Comparison of ENCODE assay signal across 16 cellular contexts in genomic region chr17:40884708-40885512, GRCh38. TPM values are rescaled to one million over a fixed set of nuclear protein-coding genes. Genes with fewer than 3 reads are reported as not detected.
DNase-seq lines count a peak whose midpoint lies in the region; ATAC-seq and TF ChIP-seq lines count a peak whose summit lies in the region.
"Had no signal": no experiment of that assay in that cellular context is flagged by ENCODE, and none has a peak within 500 bp of the region (broad histone marks: within the 10 kb centered on the region; RNA-seq: fewer than 3 reads in every experiment).

Gene KRT20 (minus strand): TSS chr17:40885242. CDS start chr17:40885185, 57 bp downstream.

- peak; percentile 3 for TF ChIP-seq CTCF in cardiac muscle cell (IDR thresholded peaks at IDR 0.05; ENCODE audit: low read depth, low read length)
- no peak for TF ChIP-seq CTCF in heart right ventricle (IDR thresholded peaks at IDR 0.05)
- peak; percentile 34; the same call in 1 of the 2 replicates for TF ChIP-seq CTCF in Panc1 (IDR thresholded peaks at IDR 0.05)
- peak; percentile 34 for TF ChIP-seq CTCF in foreskin keratinocyte (conservative IDR thresholded peaks at IDR 0.05)

- H3K4me3 ChIP-seq in cardiac muscle cell (no peak within 1 kb of the TSS), heart right ventricle (no peak within 1 kb of the TSS), Panc1 (ENCODE audit: low read depth in 2 of 2, low read length in 2 of 2) (no peak within 1 kb of the TSS)
- H3K4me3 ChIP-seq: left lung, SK-N-MC had no signal

- ATAC-seq in heart right ventricle (no peak), Panc1 (no peak), foreskin keratinocyte (no peak), GM21529 (IDR thresholded peaks at IDR 0.05; ENCODE audit: unreplicated experiment) (no peak), HG03565 (IDR thresholded peaks at IDR 0.05; ENCODE audit: unreplicated experiment) (no peak), GM19467 (IDR thresholded peaks at IDR 0.05; ENCODE audit: unreplicated experiment) (no peak)
- ATAC-seq: left lung had no signal

- no TSS peak for BruUV-seq in Panc1 (replicated peaks; lab: Mats Ljungman, UMichigan)

- POLR2A ChIA-PET in Panc1 (lab: Charles Lee) = interaction anchor here (0.5 kb wide), 1 partner anchor 20 kb away, joined by 3 read pairs; no protein-coding TSS in a partner anchor

- H3K9me3 ChIP-seq in cardiac muscle cell (ENCODE audit: low read depth) (no peaks in the 10 kb centered on the region), heart right ventricle (no peaks in the 10 kb centered on the region), Panc1 (ENCODE audit: control insufficient read depth, insufficient read depth, low read depth, low read length) (no peaks in the 10 kb centered on the region)
- H3K9me3 ChIP-seq: left lung had no signal

- in situ Hi-C loops in Panc1 (cut with HindIII; ENCODE audit: low pct_unique_long_range_greater_than_20kb, low sequenced_read_pairs) = no loop called here

- H3K36me3 ChIP-seq in cardiac muscle cell = no peaks in the 10 kb centered on the region
- H3K36me3 ChIP-seq in heart right ventricle = no peaks in the 10 kb centered on the region
- H3K36me3 ChIP-seq in Panc1 (ENCODE audit: control insufficient read depth, insufficient read depth, low read length) = no peaks in the 10 kb centered on the region
- H3K36me3 ChIP-seq: left lung had no signal

- no peak for DNase-seq in cardiac muscle cell (ENCODE audit: low read depth in 1 of 2, low spot score in 1 of 2)
- DNase-seq in heart right ventricle = no peak
- no peak for DNase-seq in Panc1 (ENCODE audit: low read depth, low spot score)
- DNase-seq in foreskin keratinocyte = no peak
- DNase-seq in SHP77 (lab: John Stamatoyannopoulos, UW) = no peak
- DNase-seq: activated B cell treated with CpG ODN at 0.5 μM for 24 hours; activated T-cell treated with anti-CD3 and anti-CD28 coated beads, Interleukin-2, amount 50 U/mL, for 1 hour; GDM1; left lung; NCI-H524 treated with DMSO at 0.1 percent for 48 hours; occipital lobe had no signal

- WGBS in heart right ventricle, 2 donors = 90 to 91% methylated on average over 23 of the region's 23 CpGs

- H3K27ac ChIP-seq in cardiac muscle cell (no peak within 1 kb of the TSS), heart right ventricle (no peak within 1 kb of the TSS), Panc1 (ENCODE audit: low read length) (no peak within 1 kb of the TSS), foreskin keratinocyte (no peak within 1 kb of the TSS)
- H3K27ac ChIP-seq: left lung, SK-N-MC had no signal

- CTCF ChIA-PET in Panc1 (lab: Charles Lee) = interaction anchor here (0.9 kb wide), 1 partner anchor 10 kb away, joined by 3 read pairs; no protein-coding TSS in a partner anchor

- H3K4me1 ChIP-seq in cardiac muscle cell (ENCODE audit: low read depth) (peaks cover 4% of the 10 kb centered on the region), heart right ventricle (peaks cover 0 to 4% (median 0%) of the 10 kb centered on the region in 9 donors), Panc1 (ENCODE audit: control insufficient read depth, insufficient read depth, low read length) (no peaks in the 10 kb centered on the region), foreskin keratinocyte (no peaks in the 10 kb centered on the region)
- H3K4me1 ChIP-seq: left lung had no signal

- intact Hi-C loops in heart right ventricle (cut with DNase I) (no loop called here), Panc1 (cut with micrococcal nuclease; ENCODE audit: unreplicated experiment) (no loop called here)

- H3K27me3 ChIP-seq in cardiac muscle cell = peaks cover 6% of the 10 kb centered on the region
- peaks cover 0 to 42% (median 18%) of the 10 kb centered on the region in 7 donors for H3K27me3 ChIP-seq in heart right ventricle
- peaks cover 7% of the 10 kb centered on the region for H3K27me3 ChIP-seq in Panc1 (ENCODE audit: control insufficient read depth, insufficient read depth, low read length)
- H3K27me3 ChIP-seq in foreskin keratinocyte = peaks cover 27% of the 10 kb centered on the region

RNA-seq across cellular contexts. Expression of gene KRT20, which starts in this region (rescaled TPM):
- not detected in 2 replicates for total RNA-seq in cardiac muscle cell
- not detected in 2 replicates for polyA plus RNA-seq in cardiac muscle cell
- total RNA-seq in heart right ventricle = not detected
- not detected for polyA plus RNA-seq in heart right ventricle
- total RNA-seq in Panc1 (2021; ENCODE audit: unreplicated experiment) = 0.13 TPM
- not detected for polyA plus RNA-seq in Panc1 (2012; ENCODE audit: insufficient read length)
- not detected in 2 replicates for total RNA-seq in foreskin keratinocyte
- polyA plus RNA-seq in foreskin keratinocyte = not detected in 2 replicates
- total RNA-seq: activated B cell treated with CpG ODN at 0.5 μM for 24 hours, glomerular endothelial cell, left lung, occipital lobe had no signal

Comparison
In these comparisons a context has a peak if more than half of its experiments do, and no peak if none do; other contexts are left out.
1. CTCF ChIP-seq: peak in cardiac muscle cell (single experiment), Panc1 (single experiment) and foreskin keratinocyte (single experiment); none in heart right ventricle (0 of 9).